Comparison of ENCODE assay signal across 7 cellular contexts in the genomic region with DNA sequence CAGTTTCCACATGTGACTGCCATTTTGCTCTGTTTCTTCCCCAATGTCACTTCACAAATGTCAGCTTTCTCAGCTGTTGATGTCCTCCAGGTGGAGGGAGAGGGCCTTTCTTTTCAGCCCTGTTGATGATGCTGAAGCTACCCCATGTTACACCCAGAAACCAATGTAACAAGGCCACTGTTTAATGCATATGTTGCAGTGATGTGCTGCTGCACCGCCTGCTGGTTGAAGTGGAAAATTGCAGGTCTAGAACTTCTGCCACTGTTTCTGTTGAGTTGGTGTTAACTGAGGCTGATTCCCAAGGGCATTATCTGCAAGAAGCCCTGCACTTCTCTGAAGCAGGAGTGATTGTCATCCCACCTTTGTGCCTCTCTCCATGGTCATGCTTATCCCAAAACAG.
DNase-seq lines count a peak whose midpoint lies in the region; ATAC-seq and TF ChIP-seq lines count a peak whose summit lies in the region.

No MANE protein-coding gene starts in this region.

- WGBS in mesodermal cell (ENCODE audit: insufficient coverage in 2 of 2), 2 experiments, result 40% methylated on average over 1 of the region's 1 CpG; no CpG with 5 or more reads in 1 of the 2 experiments
- WGBS in prostate gland, result 46% methylated on average over 1 of the region's 1 CpG
- 36 to 45% methylated on average over 1 of the region's 1 CpG for WGBS in aorta, 2 donors

- peak; percentile 75 for TF ChIP-seq CTCF in GM06990 (IDR thresholded peaks at IDR 0.05; ENCODE audit: insufficient read depth, low read length, poor library complexity, severe bottlenecking)
- TF ChIP-seq CTCF in brain microvascular endothelial cell (IDR thresholded peaks at IDR 0.05; ENCODE audit: low read depth, low read length, missing control alignments), result peak; percentile 81
- TF ChIP-seq CTCF in prostate gland (IDR thresholded peaks at IDR 0.05), result peak in 2 of 4 experiments; percentile 21 to 23

- H3K27me3 ChIP-seq in GM06990 (replicated peaks; ENCODE audit: control insufficient read depth, insufficient read depth, low read length) (no peaks in the 10 kb centered on the region), brain microvascular endothelial cell (replicated peaks) (no peaks in the 10 kb centered on the region), prostate gland (replicated peaks; ENCODE audit: insufficient read depth) (no peaks in the 10 kb centered on the region), aorta (ENCODE audit: control insufficient read depth in 1 of 2, insufficient read depth in 2 of 2, low read length in 1 of 2) (no peaks in the 10 kb centered on the region)

- H3K9me3 ChIP-seq in mesodermal cell (ENCODE audit: control insufficient read depth, low read length), result peaks cover 15% of the 10 kb centered on the region
- no peaks in the 10 kb centered on the region for H3K9me3 ChIP-seq in prostate gland
- peaks cover 1% of the 10 kb centered on the region for H3K9me3 ChIP-seq in aorta (ENCODE audit: control insufficient read depth, low read length)

- H3K27ac ChIP-seq in brain microvascular endothelial cell, result no peak overlapping the region
- peak overlapping the region; percentile 29 for H3K27ac ChIP-seq in mesodermal cell (ENCODE audit: low read depth, low read length, severe bottlenecking)
- no peak overlapping the region for H3K27ac ChIP-seq in prostate gland
- H3K27ac ChIP-seq in aorta (ENCODE audit: low read depth in 1 of 2, low read length in 2 of 2), result no peak overlapping the region

- peaks cover 10% of the 10 kb centered on the region for H3K4me1 ChIP-seq in mesodermal cell (ENCODE audit: control insufficient read depth, insufficient read depth, low read length, poor library complexity, severe bottlenecking)
- H3K4me1 ChIP-seq in prostate gland (replicated peaks), result no peaks in the 10 kb centered on the region
- H3K4me1 ChIP-seq in aorta (ENCODE audit: control insufficient read depth in 1 of 2, insufficient read depth in 2 of 2, low read length in 2 of 2), result no peaks in the 10 kb centered on the region

- ATAC-seq in aorta (ENCODE audit: low FRiP score), result no peak

- no peak for DNase-seq in GM06990 (ENCODE audit: extremely low read depth, insufficient read length)
- peak; percentile 3 for DNase-seq in KG1 (lab: John Stamatoyannopoulos, UW)
- peak; percentile 29 for DNase-seq in brain microvascular endothelial cell
- DNase-seq in prostate gland (ENCODE audit: low spot score), result no peak
- DNase-seq in OCI-M2 (lab: John Stamatoyannopoulos, UW; ENCODE audit: unreplicated experiment), result no peak
- DNase-seq in aorta, result no peak

- H3K4me3 ChIP-seq in GM06990 (replicated peaks; ENCODE audit: low read depth, low read length) (no peak overlapping the region), brain microvascular endothelial cell (ENCODE audit: low read depth, low read length) (no peak overlapping the region), mesodermal cell (ENCODE audit: extremely low read depth, insufficient read depth, low read length, poor library complexity, severe bottlenecking) (no peak overlapping the region), prostate gland (no peak overlapping the region), aorta (ENCODE audit: low read length in 2 of 2) (no peak overlapping the region)

- H3K36me3 ChIP-seq in GM06990 (ENCODE audit: control insufficient read depth, insufficient read depth, low read length) (no peaks in the 10 kb centered on the region), brain microvascular endothelial cell (replicated peaks) (no peaks in the 10 kb centered on the region), mesodermal cell (ENCODE audit: control insufficient read depth, insufficient read depth, low read length) (no peaks in the 10 kb centered on the region), prostate gland (no peaks in the 10 kb centered on the region), aorta (ENCODE audit: control insufficient read depth in 1 of 2, insufficient read depth in 2 of 2, low read length in 1 of 2) (no peaks in the 10 kb centered on the region)

- TF ChIP-seq POLR2A in prostate gland (IDR thresholded peaks at IDR 0.05), result no peak

- intact Hi-C loops in prostate gland (cut with DNase I) (no loop called here), aorta (cut with DNase I) (no loop called here)

- in situ Hi-C loops in brain microvascular endothelial cell (cut with HindIII; ENCODE audit: low pct_ligation_motif_present, low sequenced_read_pairs), result no loop called here

Comparison
In these comparisons a context has a peak if more than half of its experiments do, and no peak if none do; other contexts are left out.
1. DNase-seq: peak in KG1 (single experiment) and brain microvascular endothelial cell (single experiment); none in GM06990 (single experiment), prostate gland (single experiment), OCI-M2 (single experiment) and aorta (0 of 2).